Comparison of ENCODE assay signal across 1 cellular context in the genomic region with DNA sequence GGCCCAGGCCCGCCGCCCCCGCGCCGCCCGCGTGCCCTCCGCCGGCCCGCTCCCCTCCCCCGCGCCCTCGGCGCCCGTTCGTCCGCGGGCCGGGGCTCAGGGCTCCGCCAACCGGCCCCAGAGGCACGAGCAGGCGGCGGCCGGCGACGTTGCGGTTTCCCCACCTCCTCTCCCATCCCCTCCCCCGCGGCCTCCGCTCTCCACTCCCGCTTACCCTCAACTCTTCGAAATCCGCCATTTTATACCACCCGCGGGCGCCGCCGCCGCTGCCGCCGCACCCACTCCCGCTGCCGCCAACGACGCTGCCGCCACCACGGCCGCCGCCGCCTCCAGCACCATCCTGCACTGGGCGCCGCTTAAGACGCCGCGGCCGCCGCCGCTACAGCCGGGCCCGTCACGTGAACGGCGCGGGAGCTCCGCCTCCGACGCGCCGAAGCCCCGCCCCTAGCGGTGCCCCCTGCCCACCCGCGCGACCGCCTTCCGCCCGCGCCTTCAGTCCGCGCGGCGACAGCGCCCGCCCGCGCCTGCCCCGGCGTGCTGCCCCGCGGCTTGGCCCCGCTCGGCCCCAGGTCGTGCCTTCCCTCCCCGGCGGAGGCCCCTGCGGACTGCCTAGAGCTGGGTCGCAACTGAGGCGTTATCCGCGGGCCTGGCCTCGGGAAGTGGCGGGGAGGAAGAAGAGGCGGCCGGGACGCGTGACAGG.
A peak's percentile ranks its signal among the peaks of the same experiment; 100 is the strongest.
TF ChIP-seq lines count a peak whose summit lies in the region.

Gene KATNAL2 (plus strand): TSS at position 495 of the 700 bp plus-strand sequence. CDS start 29,271 bp downstream, outside the sequence.
Gene PIAS2 (minus strand): TSS at position 400 of the 700 bp plus-strand sequence. CDS start 162 bp downstream, at position 238.

TF ChIP-seq in WTC11, 78 proteins besides CTCF, POLR2A, EP300 and RAD21 (continued from another document and continues in another):
- 0 out of 2 replicates have a peak, but pooled peaks have one; percentile 73 for TF ChIP-seq TEAD1 (CRISPR knock-in tag; IDR thresholded peaks at IDR 0.05)
- peak; percentile 70 for TF ChIP-seq SP1 (CRISPR knock-in tag; conservative IDR thresholded peaks at IDR 0.05)
- peak; percentile 60; the same call in 1 of the 2 replicates for TF ChIP-seq RELA (CRISPR knock-in tag; IDR thresholded peaks at IDR 0.05; ENCODE audit: borderline replicate concordance)
- no peak; the same call in 1 of the 2 replicates for TF ChIP-seq NR3C1 (CRISPR knock-in tag; conservative IDR thresholded peaks at IDR 0.05; ENCODE audit: low read depth)
- no peak for TF ChIP-seq ZNF423 (CRISPR knock-in tag; IDR thresholded peaks at IDR 0.05)
- TF ChIP-seq FOXK1 (CRISPR knock-in tag; IDR thresholded peaks at IDR 0.05): peak; percentile 44; the same call in 1 of the 2 replicates
- no peak for TF ChIP-seq AR (CRISPR knock-in tag; IDR thresholded peaks at IDR 0.05)
- peak; percentile 96 for TF ChIP-seq FOXP1 (CRISPR knock-in tag; IDR thresholded peaks at IDR 0.05; ENCODE audit: borderline replicate concordance)
- no peak for TF ChIP-seq ERG (CRISPR knock-in tag; IDR thresholded peaks at IDR 0.05)
- no peak for TF ChIP-seq ELF4 (CRISPR knock-in tag; IDR thresholded peaks at IDR 0.05; ENCODE audit: low read depth)
- no peak for TF ChIP-seq ZSCAN18 (CRISPR knock-in tag; IDR thresholded peaks at IDR 0.05)
- TF ChIP-seq, protein P1, sequence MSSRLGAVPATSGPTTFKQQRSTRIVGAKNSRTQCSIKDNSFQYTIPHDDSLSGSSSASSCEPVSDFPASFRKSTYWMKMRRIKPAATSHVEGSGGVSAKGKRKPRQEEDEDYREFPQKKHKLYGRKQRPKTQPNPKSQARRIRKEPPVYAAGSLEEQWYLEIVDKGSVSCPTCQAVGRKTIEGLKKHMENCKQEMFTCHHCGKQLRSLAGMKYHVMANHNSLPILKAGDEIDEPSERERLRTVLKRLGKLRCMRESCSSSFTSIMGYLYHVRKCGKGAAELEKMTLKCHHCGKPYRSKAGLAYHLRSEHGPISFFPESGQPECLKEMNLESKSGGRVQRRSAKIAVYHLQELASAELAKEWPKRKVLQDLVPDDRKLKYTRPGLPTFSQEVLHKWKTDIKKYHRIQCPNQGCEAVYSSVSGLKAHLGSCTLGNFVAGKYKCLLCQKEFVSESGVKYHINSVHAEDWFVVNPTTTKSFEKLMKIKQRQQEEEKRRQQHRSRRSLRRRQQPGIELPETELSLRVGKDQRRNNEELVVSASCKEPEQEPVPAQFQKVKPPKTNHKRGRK (CRISPR knock-in tag; IDR thresholded peaks at IDR 0.05; ENCODE audit: borderline replicate concordance): no peak
- TF ChIP-seq RORB (CRISPR knock-in tag; IDR thresholded peaks at IDR 0.05): no peak
- TF ChIP-seq MLX (CRISPR knock-in tag; IDR thresholded peaks at IDR 0.05): no peak
- TF ChIP-seq NR1H2 (CRISPR knock-in tag; IDR thresholded peaks at IDR 0.05): no peak
- peak; percentile 83 for TF ChIP-seq USF1 (CRISPR knock-in tag; IDR thresholded peaks at IDR 0.05)
- 0 out of 2 replicates have a peak, but pooled peaks have one; percentile 28 for TF ChIP-seq ZNF138 (CRISPR knock-in tag; conservative IDR thresholded peaks at IDR 0.05)
- no peak for TF ChIP-seq ZNF121 (CRISPR knock-in tag; IDR thresholded peaks at IDR 0.05)
- TF ChIP-seq HMGA2 (CRISPR knock-in tag; IDR thresholded peaks at IDR 0.05): no peak
- TF ChIP-seq ZNF219 (CRISPR knock-in tag; IDR thresholded peaks at IDR 0.05; ENCODE audit: borderline replicate concordance): no peak
- TF ChIP-seq ZNF416 (CRISPR knock-in tag; IDR thresholded peaks at IDR 0.05): no peak
- TF ChIP-seq, protein P2, sequence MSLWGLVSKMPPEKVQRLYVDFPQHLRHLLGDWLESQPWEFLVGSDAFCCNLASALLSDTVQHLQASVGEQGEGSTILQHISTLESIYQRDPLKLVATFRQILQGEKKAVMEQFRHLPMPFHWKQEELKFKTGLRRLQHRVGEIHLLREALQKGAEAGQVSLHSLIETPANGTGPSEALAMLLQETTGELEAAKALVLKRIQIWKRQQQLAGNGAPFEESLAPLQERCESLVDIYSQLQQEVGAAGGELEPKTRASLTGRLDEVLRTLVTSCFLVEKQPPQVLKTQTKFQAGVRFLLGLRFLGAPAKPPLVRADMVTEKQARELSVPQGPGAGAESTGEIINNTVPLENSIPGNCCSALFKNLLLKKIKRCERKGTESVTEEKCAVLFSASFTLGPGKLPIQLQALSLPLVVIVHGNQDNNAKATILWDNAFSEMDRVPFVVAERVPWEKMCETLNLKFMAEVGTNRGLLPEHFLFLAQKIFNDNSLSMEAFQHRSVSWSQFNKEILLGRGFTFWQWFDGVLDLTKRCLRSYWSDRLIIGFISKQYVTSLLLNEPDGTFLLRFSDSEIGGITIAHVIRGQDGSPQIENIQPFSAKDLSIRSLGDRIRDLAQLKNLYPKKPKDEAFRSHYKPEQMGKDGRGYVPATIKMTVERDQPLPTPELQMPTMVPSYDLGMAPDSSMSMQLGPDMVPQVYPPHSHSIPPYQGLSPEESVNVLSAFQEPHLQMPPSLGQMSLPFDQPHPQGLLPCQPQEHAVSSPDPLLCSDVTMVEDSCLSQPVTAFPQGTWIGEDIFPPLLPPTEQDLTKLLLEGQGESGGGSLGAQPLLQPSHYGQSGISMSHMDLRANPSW (CRISPR knock-in tag; conservative IDR thresholded peaks at IDR 0.05; ENCODE audit: low read depth): no peak
- TF ChIP-seq ATF3 (CRISPR knock-in tag; conservative IDR thresholded peaks at IDR 0.05): no peak
- no peak for TF ChIP-seq ZNF532 (CRISPR knock-in tag; IDR thresholded peaks at IDR 0.05; ENCODE audit: borderline replicate concordance)
- TF ChIP-seq CBFB (CRISPR knock-in tag; IDR thresholded peaks at IDR 0.05; ENCODE audit: low read depth): peak; percentile 87; the same call in 1 of the 2 replicates
- TF ChIP-seq ZNF263 (CRISPR knock-in tag; IDR thresholded peaks at IDR 0.05; ENCODE audit: low read depth): no peak
- peak; percentile 37; the same call in 1 of the 2 replicates for TF ChIP-seq ZNF232 (CRISPR knock-in tag; IDR thresholded peaks at IDR 0.05)
- TF ChIP-seq ZBTB21 (CRISPR knock-in tag; IDR thresholded peaks at IDR 0.05; ENCODE audit: borderline replicate concordance): 0 out of 2 replicates have a peak, but pooled peaks have one; percentile 49
- TF ChIP-seq, protein P3, sequence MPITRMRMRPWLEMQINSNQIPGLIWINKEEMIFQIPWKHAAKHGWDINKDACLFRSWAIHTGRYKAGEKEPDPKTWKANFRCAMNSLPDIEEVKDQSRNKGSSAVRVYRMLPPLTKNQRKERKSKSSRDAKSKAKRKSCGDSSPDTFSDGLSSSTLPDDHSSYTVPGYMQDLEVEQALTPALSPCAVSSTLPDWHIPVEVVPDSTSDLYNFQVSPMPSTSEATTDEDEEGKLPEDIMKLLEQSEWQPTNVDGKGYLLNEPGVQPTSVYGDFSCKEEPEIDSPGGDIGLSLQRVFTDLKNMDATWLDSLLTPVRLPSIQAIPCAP (CRISPR knock-in tag; IDR thresholded peaks at IDR 0.05): peak; percentile 54
- no peak for TF ChIP-seq NFYB (CRISPR knock-in tag; conservative IDR thresholded peaks at IDR 0.05; ENCODE audit: low read depth)
- TF ChIP-seq ZNF396 (CRISPR knock-in tag; IDR thresholded peaks at IDR 0.05; ENCODE audit: borderline replicate concordance): no peak
- TF ChIP-seq NFATC4 (CRISPR knock-in tag; IDR thresholded peaks at IDR 0.05): no peak
- TF ChIP-seq, protein P4, sequence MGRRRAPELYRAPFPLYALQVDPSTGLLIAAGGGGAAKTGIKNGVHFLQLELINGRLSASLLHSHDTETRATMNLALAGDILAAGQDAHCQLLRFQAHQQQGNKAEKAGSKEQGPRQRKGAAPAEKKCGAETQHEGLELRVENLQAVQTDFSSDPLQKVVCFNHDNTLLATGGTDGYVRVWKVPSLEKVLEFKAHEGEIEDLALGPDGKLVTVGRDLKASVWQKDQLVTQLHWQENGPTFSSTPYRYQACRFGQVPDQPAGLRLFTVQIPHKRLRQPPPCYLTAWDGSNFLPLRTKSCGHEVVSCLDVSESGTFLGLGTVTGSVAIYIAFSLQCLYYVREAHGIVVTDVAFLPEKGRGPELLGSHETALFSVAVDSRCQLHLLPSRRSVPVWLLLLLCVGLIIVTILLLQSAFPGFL (CRISPR knock-in tag; IDR thresholded peaks at IDR 0.05; ENCODE audit: borderline replicate concordance): no peak
- TF ChIP-seq SMAD4 (CRISPR knock-in tag; IDR thresholded peaks at IDR 0.05): no peak
- no peak for TF ChIP-seq ZMAT4 (CRISPR knock-in tag; IDR thresholded peaks at IDR 0.05)
- no peak for TF ChIP-seq NFE2L1 (CRISPR knock-in tag; IDR thresholded peaks at IDR 0.05)
- no peak for TF ChIP-seq ATF1 (CRISPR knock-in tag; IDR thresholded peaks at IDR 0.05)
